8 cellular contexts compared by ENCODE assay signal in genomic region chr22:45318168-45318557, GRCh38. TPM values are rescaled to one million over a fixed set of nuclear protein-coding genes. Genes with fewer than 3 reads are reported as not detected.
DNase-seq lines count a peak whose midpoint lies in the region; ATAC-seq and TF ChIP-seq lines count a peak whose summit lies in the region.

No MANE protein-coding gene starts in this region.

- peak overlapping the region; percentile 97 to 100 (median 99) for H3K27ac Mint-ChIP-seq in immature natural killer cell

- peaks cover 10% of the 10 kb centered on the region; the same call in 1 of the 2 replicates for H3K36me3 ChIP-seq in Loucy (ENCODE audit: insufficient read depth, low read length)

- H3K9me3 ChIP-seq in Loucy (ENCODE audit: insufficient read depth, low read depth, low read length): no peaks in the 10 kb centered on the region

- H3K4me3 ChIP-seq in Loucy (ENCODE audit: low read length, poor library complexity, severe bottlenecking) (peak overlapping the region; percentile 57), astrocyte of the spinal cord (ENCODE audit: low read depth, low read length) (no peak overlapping the region)

- no peaks in the 10 kb centered on the region for H3K27me3 ChIP-seq in Loucy (ENCODE audit: insufficient read depth, low read length, poor library complexity, severe bottlenecking)

- H3K4me2 ChIP-seq in Loucy (ENCODE audit: low read depth, low read length, poor library complexity, severe bottlenecking): peak overlapping the region; percentile 63

- peaks cover 29 to 34% of the 10 kb centered on the region in 2 donors for H3K4me1 Mint-ChIP-seq in immature natural killer cell

- no peaks in the 10 kb centered on the region for H3K9me2 ChIP-seq in Loucy (replicated peaks; ENCODE audit: low read depth, low read length)

- peaks cover 0 to 6% (median under 1%) of the 10 kb centered on the region in 3 donors for H3K36me3 Mint-ChIP-seq in immature natural killer cell

- H3K27me3 Mint-ChIP-seq in immature natural killer cell (ENCODE audit: low read depth in 3 of 3): peaks cover 6 to 18% (median 11%) of the 10 kb centered on the region in 3 donors

- H4K20me1 ChIP-seq in Loucy (ENCODE audit: insufficient read depth, low read length, poor library complexity, severe bottlenecking): peaks cover 28% of the 10 kb centered on the region

- no peak for ATAC-seq in GM19463 (IDR thresholded peaks at IDR 0.05; ENCODE audit: unreplicated experiment)

- H3K4me3 Mint-ChIP-seq in immature natural killer cell: peak overlapping the region; percentile 70 to 87 (median 81)

- no peaks in the 10 kb centered on the region for H3F3A ChIP-seq in Loucy (ENCODE audit: low read depth)

- H3K9me3 Mint-ChIP-seq in immature natural killer cell: no peaks in the 10 kb centered on the region

- TF ChIP-seq CTCF in Loucy (conservative IDR thresholded peaks at IDR 0.05; ENCODE audit: low read length): no peak
- TF ChIP-seq CTCF in astrocyte of the spinal cord (IDR thresholded peaks at IDR 0.05; ENCODE audit: low read depth, low read length): no peak

- peak; percentile 70 for DNase-seq in SIG-M5 treated with dmso at 0.1 percent for 504 hours (lab: John Stamatoyannopoulos, UW; ENCODE audit: unreplicated experiment)
- no peak for DNase-seq in SIG-M5 (lab: John Stamatoyannopoulos, UW)
- DNase-seq in T-helper 22 cell (ENCODE audit: low read depth): peak; percentile 83
- DNase-seq in astrocyte of the spinal cord (ENCODE audit: low read depth, low spot score): peak; percentile 95
- DNase-seq in immature natural killer cell: peak; percentile 84 to 90 (median 86)
- DNase-seq in smooth muscle cell of the brain vasculature (ENCODE audit: low read depth, low spot score): peak; percentile 73

- H2AFZ ChIP-seq in Loucy (ENCODE audit: low read length): 0 out of 2 replicates have a peak overlapping the region, but pooled peaks have one; percentile 15

- H3K9ac ChIP-seq in Loucy (ENCODE audit: low read depth, low read length, poor library complexity, severe bottlenecking): peak overlapping the region; percentile 41

- in situ Hi-C loops in astrocyte of the spinal cord (cut with HindIII; ENCODE audit: low sequenced_read_pairs): no loop called here

- H3K4me1 ChIP-seq in Loucy (ENCODE audit: insufficient read depth, low read length, poor library complexity, severe bottlenecking): peaks cover 33% of the 10 kb centered on the region

- peaks cover 61% of the 10 kb centered on the region for H3K79me2 ChIP-seq in Loucy (ENCODE audit: insufficient read depth, low read length)

RNA-seq across cellular contexts. Expression of gene FAM118A, which starts 8.4 kb away (rescaled TPM):
- 10 to 100 TPM; 10.6 to 33.9 (median 14.7) TPM for polyA plus RNA-seq in immature natural killer cell

RNA-seq across cellular contexts. Expression of gene UPK3A, which starts 33.4 kb away (rescaled TPM):
- polyA plus RNA-seq in immature natural killer cell: 1 to 10 TPM in 2 of 3 donors, not detected in 1; 2.7 to 6.4 TPM
